In the genomic region with DNA sequence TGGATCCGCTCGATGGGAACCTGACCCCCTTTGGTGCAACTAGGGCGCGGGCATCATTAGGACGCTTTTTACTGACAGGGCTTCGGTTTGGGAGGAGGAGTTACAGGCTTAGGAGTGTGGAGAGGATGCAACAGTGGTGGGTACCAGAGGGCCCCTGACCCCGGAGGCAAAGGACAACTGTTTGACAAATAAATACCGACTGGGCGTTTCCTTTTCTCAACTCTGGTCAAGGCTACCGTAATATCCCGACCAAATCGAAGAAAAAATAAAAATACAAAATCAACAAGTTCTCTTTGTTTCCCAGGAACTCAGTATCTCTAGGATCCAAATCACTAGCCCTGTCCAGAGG, we compare ENCODE assay signal across 11 cellular contexts. TPM values are rescaled to one million over a fixed set of nuclear protein-coding genes. Genes with fewer than 3 reads are reported as not detected.
A peak's percentile ranks its signal among the peaks of the same experiment; 100 is the strongest.
DNase-seq lines count a peak whose midpoint lies in the region; ATAC-seq, FAIRE-seq and TF ChIP-seq lines count a peak whose summit lies in the region.
"Had no signal": no experiment of that assay in that cellular context is flagged by ENCODE, and none has a peak within 500 bp of the region (broad histone marks: within the 10 kb centered on the region; RNA-seq: fewer than 3 reads in every experiment).

No MANE protein-coding gene starts in this region.

- H2AFZ ChIP-seq in MM.1S (ENCODE audit: low read length) (peak overlapping the region; percentile 77), H1 (ENCODE audit: low read length) (0 out of 2 replicates have a peak overlapping the region, but pooled peaks have one; percentile 81), neural cell (ENCODE audit: low read depth, low read length) (no peak overlapping the region)

- no peak overlapping the region for H2BK120ac ChIP-seq in H1 (replicated peaks; ENCODE audit: low read depth, low read length)

- TF ChIP-seq EP300 in H1 (IDR thresholded peaks at IDR 0.05; ENCODE audit: borderline replicate concordance in 1 of 2, low read depth in 2 of 2, low read length in 2 of 2) (no peak), neural cell (conservative IDR thresholded peaks at IDR 0.05; ENCODE audit: poor library complexity, severe bottlenecking) (no peak)

- no peak for DNase-seq in MM.1S
- no peak for DNase-seq in H1 (ENCODE audit: low read depth in 1 of 2, low spot score in 2 of 2)
- no peak for DNase-seq in activated gamma-delta T cell treated with Interleukin-2 at 50 U/mL for 16 hours
- DNase-seq in NCI-H526 (lab: John Stamatoyannopoulos, UW), result no peak

- H2BK15ac ChIP-seq in H1 (ENCODE audit: low read length), result 0 out of 2 replicates have a peak overlapping the region, but pooled peaks have one; percentile 29

- H3K9me2 ChIP-seq in MM.1S (replicated peaks; ENCODE audit: insufficient read depth, low read length) (no peaks in the 10 kb centered on the region), neural cell (ENCODE audit: insufficient read depth, low read length) (no peaks in the 10 kb centered on the region)

- H3K27ac ChIP-seq in BLaER1 (no peak overlapping the region), MM.1S (ENCODE audit: low read length) (no peak overlapping the region), H1 (ENCODE audit: low read depth, low read length) (no peak overlapping the region), neural cell (ENCODE audit: low read length) (no peak overlapping the region)

- H2AK5ac ChIP-seq in H1 (ENCODE audit: low read depth, low read length), result no peak overlapping the region

- H3K56ac ChIP-seq in H1 (replicated peaks; ENCODE audit: insufficient read length, low read depth, low read length), result no peak overlapping the region

- FAIRE-seq in H1 (lab: Jason Lieb, UNC), result no peak
- FAIRE-seq: colon, G401.6, RCC 7860 had no signal

- H3K4me1 ChIP-seq in BLaER1, result peaks cover 25% of the 10 kb centered on the region
- H3K4me1 ChIP-seq in MM.1S (ENCODE audit: low read length), result no peaks in the 10 kb centered on the region
- H3K4me1 ChIP-seq in H1 (replicated peaks in 1 of 4; ENCODE audit: control insufficient read depth in 3 of 4, insufficient read depth in 4 of 4, low read length in 3 of 4), result peaks cover 3 to 15% (median 8%) of the 10 kb centered on the region in 4 experiments; a peak in 6 of 7 replicates

- H3K4me2 ChIP-seq in BLaER1, result peak overlapping the region; percentile 96
- H3K4me2 ChIP-seq in MM.1S (ENCODE audit: low read depth, low read length), result peak overlapping the region; percentile 97
- H3K4me2 ChIP-seq in H1 (ENCODE audit: insufficient read depth in 1 of 2, low read depth in 2 of 2, low read length in 2 of 2), result peak overlapping the region; percentile 96 to 98
- peak overlapping the region; percentile 21 for H3K4me2 ChIP-seq in neural cell (ENCODE audit: low read length)

- 26% methylated on average over 12 of the region's 12 CpGs; no CpG with 5 or more reads in 1 of the 2 experiments for WGBS in H1 (ENCODE audit: extremely low coverage in 1 of 2, insufficient coverage in 1 of 2, insufficient read length in 1 of 2, insufficient replicate concordance in 2 of 2, low coverage in 1 of 2, low lambda C conversion rate in 2 of 2, missing lambda C conversion rate in 1 of 2), 2 experiments

- H3K79me1 ChIP-seq in H1 (ENCODE audit: low read depth, low read length), result no peaks in the 10 kb centered on the region

- H3K9ac ChIP-seq in BLaER1 (no peak overlapping the region), MM.1S (ENCODE audit: low read length) (peak overlapping the region; percentile 33; the same call in 1 of the 2 replicates), H1 (replicated peaks in 1 of 4; ENCODE audit: extremely low read depth in 1 of 4, low read depth in 3 of 4, low read length in 3 of 4) (no peak overlapping the region), neural cell (ENCODE audit: low read length) (peak overlapping the region; percentile 27)

- no peak overlapping the region for H2BK20ac ChIP-seq in H1 (ENCODE audit: low read length)

- H3K4me3 ChIP-seq in BLaER1 (peak overlapping the region; percentile 67), MM.1S (ENCODE audit: low read length) (peak overlapping the region; percentile 74), H1 (ENCODE audit: extremely low read depth in 1 of 4, insufficient read depth in 2 of 4, low read depth in 3 of 4, low read length in 4 of 4) (peak overlapping the region; percentile 48 to 68 (median 56)), neural cell (ENCODE audit: low read length) (peak overlapping the region; percentile 71)

- H3K36me3 ChIP-seq in BLaER1 (no peaks in the 10 kb centered on the region), MM.1S (replicated peaks; ENCODE audit: insufficient read depth, low read length) (no peaks in the 10 kb centered on the region), H1 (ENCODE audit: control insufficient read depth in 2 of 4, insufficient read depth in 4 of 4, low read length in 3 of 4) (no peaks in the 10 kb centered on the region), neural cell (ENCODE audit: insufficient read depth, low read length) (no peaks in the 10 kb centered on the region)

- no peak overlapping the region for H2BK5ac ChIP-seq in H1 (ENCODE audit: low read depth, low read length)

- H3K4ac ChIP-seq in H1 (replicated peaks; ENCODE audit: insufficient read length, low read depth, low read length), result no peak overlapping the region

- TF ChIP-seq RAD21 in H1 (IDR thresholded peaks at IDR 0.05 in 1 of 2, conservative IDR thresholded peaks at IDR 0.05 in 1 of 2; ENCODE audit: low read depth in 2 of 2, low read length in 2 of 2) (no peak), neural cell (conservative IDR thresholded peaks at IDR 0.05) (no peak)

- CTCF ChIA-PET in H1 (lab: Charles Lee; ENCODE audit: partially characterized antibody), result interaction anchor here (1.4 kb wide), 1 partner anchor 101 kb away, joined by 4 read pairs; no protein-coding TSS in a partner anchor

- peaks cover 14% of the 10 kb centered on the region for H3K23me2 ChIP-seq in H1 (ENCODE audit: low read depth, low read length)

- no peak overlapping the region for H2BK12ac ChIP-seq in H1 (ENCODE audit: low read depth, low read length)

- H3K27me3 ChIP-seq in BLaER1, result peaks cover 43% of the 10 kb centered on the region
- peaks cover 20% of the 10 kb centered on the region; the same call in 1 of the 2 replicates for H3K27me3 ChIP-seq in MM.1S (replicated peaks; ENCODE audit: insufficient read depth, low read length)
- H3K27me3 ChIP-seq in H1 (replicated peaks in 1 of 4; ENCODE audit: control insufficient read depth in 3 of 4, extremely low read depth in 1 of 4, insufficient read depth in 3 of 4, low read length in 3 of 4), result peaks cover 35 to 50% (median 43%) of the 10 kb centered on the region in 4 experiments
- peaks cover 62% of the 10 kb centered on the region for H3K27me3 ChIP-seq in neural cell (ENCODE audit: insufficient read depth, low read depth, low read length)

- H3K14ac ChIP-seq in H1 (ENCODE audit: insufficient read length), result no peak overlapping the region

- no peak overlapping the region for H3K18ac ChIP-seq in H1 (ENCODE audit: extremely low read depth, low read length)

- POLR2A ChIA-PET in H1 (lab: Charles Lee; ENCODE audit: partially characterized antibody), result no interaction called here

- H3F3A ChIP-seq in MM.1S (ENCODE audit: insufficient read depth, low read length) (no peaks in the 10 kb centered on the region), neural cell (ENCODE audit: insufficient read depth, low read length, poor library complexity, severe bottlenecking) (no peaks in the 10 kb centered on the region)

- H3K9me3 ChIP-seq in BLaER1, result no peaks in the 10 kb centered on the region
- no peaks in the 10 kb centered on the region for H3K9me3 ChIP-seq in MM.1S (replicated peaks; ENCODE audit: insufficient read depth, low read length)
- H3K9me3 ChIP-seq in H1 (ENCODE audit: insufficient read depth in 2 of 2, low read depth in 1 of 2, low read length in 1 of 2), result no peaks in the 10 kb centered on the region
- H3K9me3 ChIP-seq in neural cell (ENCODE audit: low read length), result no peaks in the 10 kb centered on the region

- H3K79me2 ChIP-seq in MM.1S (ENCODE audit: low read length) (no peaks in the 10 kb centered on the region), H1 (ENCODE audit: control insufficient read depth in 1 of 2, insufficient read depth in 2 of 2, low read length in 2 of 2) (no peaks in the 10 kb centered on the region), neural cell (replicated peaks; ENCODE audit: insufficient read depth, low read length) (no peaks in the 10 kb centered on the region)

- no peak for ATAC-seq in HG02870 (IDR thresholded peaks at IDR 0.05; ENCODE audit: unreplicated experiment)
- ATAC-seq in HG03469 (IDR thresholded peaks at IDR 0.05; ENCODE audit: unreplicated experiment), result no peak

- H3K23ac ChIP-seq in H1 (ENCODE audit: insufficient read length), result no peak overlapping the region

- H4K8ac ChIP-seq in H1 (ENCODE audit: extremely low read depth, insufficient read depth, low read length), result no peak overlapping the region

- H4K20me1 ChIP-seq in BLaER1, result 0 out of 2 replicates have a peak, but pooled peaks cover 12% of the 10 kb centered on the region
- no peaks in the 10 kb centered on the region for H4K20me1 ChIP-seq in MM.1S (ENCODE audit: insufficient read depth, low read length)
- no peaks in the 10 kb centered on the region for H4K20me1 ChIP-seq in H1 (replicated peaks in 1 of 2; ENCODE audit: control insufficient read depth in 1 of 2, insufficient read depth in 2 of 2, low read length in 2 of 2)
- no peaks in the 10 kb centered on the region for H4K20me1 ChIP-seq in neural cell (ENCODE audit: insufficient read depth)

- no peak for TF ChIP-seq CTCF in MM.1S (IDR thresholded peaks at IDR 0.05; ENCODE audit: low read length)
- TF ChIP-seq CTCF in H1 (IDR thresholded peaks at IDR 0.05; ENCODE audit: control extremely low read depth in 1 of 3, insufficient read depth in 1 of 3, low read depth in 1 of 3, low read length in 3 of 3), result no peak
- TF ChIP-seq CTCF in neural cell (IDR thresholded peaks at IDR 0.05; ENCODE audit: poor library complexity, severe bottlenecking), result no peak

- no peak overlapping the region for H4K5ac ChIP-seq in H1 (ENCODE audit: insufficient read length, low read depth, low read length)

- TF ChIP-seq POLR2A in H1 (IDR thresholded peaks at IDR 0.05; ENCODE audit: control extremely low read depth in 1 of 2, low read depth in 2 of 2, low read length in 2 of 2), result no peak

- H4K91ac ChIP-seq in H1 (replicated peaks; ENCODE audit: insufficient read length, low read length), result no peak overlapping the region

TF ChIP-seq in neural cell, 6 proteins besides CTCF, POLR2A, EP300 and RAD21 (continues in another document):
- TF ChIP-seq TAF1 (IDR thresholded peaks at IDR 0.05; ENCODE audit: low read depth), result no peak

RNA-seq across cellular contexts. Expression of gene DGKG, which starts 0.3 kb away (rescaled TPM):
- 0.30 TPM in 1 of 2 replicates, not detected in the other for total RNA-seq in H1 (2021; fragmentation: NEBNext Ultra II Directional; extraction: Animal tissue kit (Norgen Biotek cat#: 25700))
- 0.13 and 0.48 TPM in 2 replicates for polyA plus RNA-seq in H1 (2011; rRNA removed)
- 0.05 TPM for polyA plus RNA-seq in H1 (2011; cell fraction: cytosol; rRNA removed)
- 0.30 TPM for polyA plus RNA-seq in H1 (2011; cell fraction: nucleus; rRNA removed)
- polyA plus RNA-seq in H1 (2012, experiment 1 of 2), result 0.07 to 0.31 TPM (median 0.15 TPM) in 4 replicates
- polyA plus RNA-seq in H1 (2012, experiment 2 of 2), result not detected
- 0.20 TPM for polyA plus RNA-seq in H1 (2013, experiment 1 of 2)
- 0.13 TPM for polyA plus RNA-seq in H1 (2013, experiment 2 of 2)
- 0.22 and 0.34 TPM in 2 replicates for polyA minus RNA-seq in H1 (2011; rRNA and poly(A)+ RNA removed)
- polyA minus RNA-seq in H1 (2011; cell fraction: cytosol; rRNA and poly(A)+ RNA removed), result not detected
- polyA minus RNA-seq in H1 (2011; cell fraction: nucleus; rRNA and poly(A)+ RNA removed), result 0.50 TPM
- polyA plus RNA-seq in neural cell, result 0.08 TPM in 1 of 2 replicates, not detected in the other
- 0.35 and 0.73 TPM in 2 replicates for polyA minus RNA-seq in neural cell

Comparison
In these comparisons a context has a peak if more than half of its experiments do, and no peak if none do; other contexts are left out.
1. H3K4me2 ChIP-seq: peak in every context shown above with its lines; median percentile 97 in MM.1S; 97 in H1; 96 in BLaER1; 21 in neural cell.
2. H3K9ac ChIP-seq: peak in MM.1S (single experiment) and neural cell (single experiment); none in BLaER1 (single experiment) and H1 (0 of 4).
3. Peak in every context shown above with its lines, with median percentiles within 50 percentile points of each other: H3K4me3 ChIP-seq.